13 cellular contexts compared by ENCODE assay signal in the genomic region with DNA sequence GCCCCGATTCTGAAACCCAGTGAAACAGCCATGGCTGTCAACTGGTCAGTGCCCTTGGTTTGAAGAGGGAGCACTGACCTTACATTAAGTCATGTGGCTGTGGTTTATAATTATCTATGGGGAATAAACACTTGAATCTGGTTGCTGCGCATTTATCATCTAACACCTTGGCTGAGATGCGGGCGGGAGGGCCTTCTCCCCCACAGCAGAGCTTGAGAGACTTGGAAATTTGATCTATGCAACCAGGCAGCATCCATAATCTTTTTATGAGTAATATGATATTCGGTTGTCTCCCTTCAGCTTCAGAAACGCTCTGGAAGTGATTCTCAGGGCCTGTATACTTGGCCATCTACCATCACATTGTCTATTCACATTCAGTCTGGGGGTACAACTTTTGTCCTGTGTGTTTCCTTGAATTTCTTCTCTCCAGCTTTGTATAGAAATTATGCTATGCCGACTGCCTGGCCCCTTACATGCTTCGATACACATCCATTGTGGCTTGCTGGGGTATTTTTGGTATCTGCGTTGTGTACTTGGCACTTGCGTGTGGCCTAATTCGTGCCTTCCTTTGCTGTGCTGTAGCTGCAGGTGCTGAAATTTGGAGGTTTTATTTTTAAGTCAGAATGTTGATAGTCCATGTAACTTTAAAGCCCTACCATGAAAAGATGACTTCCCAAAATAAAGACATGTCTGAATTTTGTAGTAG.
DNase-seq lines count a peak whose midpoint lies in the region; ATAC-seq and TF ChIP-seq lines count a peak whose summit lies in the region.
"Had no signal": no experiment of that assay in that cellular context is flagged by ENCODE, and none has a peak within 500 bp of the region (broad histone marks: within the 10 kb centered on the region; RNA-seq: fewer than 3 reads in every experiment).

No MANE protein-coding gene starts in this region.

- H3K36me3 ChIP-seq in OCI-LY1 (ENCODE audit: insufficient read depth, low read length), result no peaks in the 10 kb centered on the region
- H3K36me3 ChIP-seq in skeletal muscle tissue (ENCODE audit: control insufficient read depth in 3 of 3, insufficient read depth in 3 of 3, low read length in 3 of 3), result peaks cover 0 to 4% (median 0%) of the 10 kb centered on the region in 3 donors
- H3K36me3 ChIP-seq in adrenal gland (replicated peaks in 1 of 2), result no peaks in the 10 kb centered on the region
- H3K36me3 ChIP-seq: BE2C had no signal

- no peaks in the 10 kb centered on the region for H3K79me2 ChIP-seq in OCI-LY1 (ENCODE audit: insufficient read depth, low read length)

- intact Hi-C loops in Right ventricle myocardium inferior (cut with DNase I), result loop anchor here (5.0 to 10.0 kb wide), 2 partner anchors 61 to 391 kb away; a partner anchor contains a TSS
- intact Hi-C loops in cardiac septum (cut with DNase I), result loop anchor here (5.0 to 10.0 kb wide), 2 partner anchors 61 to 161 kb away; no protein-coding TSS in a partner anchor
- intact Hi-C loops in adrenal gland (cut with DNase I), result no loop called here

- H3K4me3 ChIP-seq in OCI-LY1 (ENCODE audit: low read depth, low read length, poor library complexity, severe bottlenecking) (peak overlapping the region; percentile 2), fibroblast of villous mesenchyme (ENCODE audit: low read depth, low read length) (no peak overlapping the region), skeletal muscle tissue (ENCODE audit: low read length in 3 of 3) (peak overlapping the region in 2 of 3 donors; percentile 36 to 44), adrenal gland (no peak overlapping the region)

- H3K27ac ChIP-seq in OCI-LY1 (ENCODE audit: low read depth, low read length, poor library complexity, severe bottlenecking), result peak overlapping the region; percentile 97
- peak overlapping the region; percentile 91 for H3K27ac ChIP-seq in skeletal muscle tissue (ENCODE audit: low read depth, low read length)
- no peak overlapping the region for H3K27ac ChIP-seq in adrenal gland

- H3K9me3 ChIP-seq in OCI-LY1 (ENCODE audit: low read length), result no peaks in the 10 kb centered on the region
- H3K9me3 ChIP-seq in skeletal muscle tissue (ENCODE audit: control insufficient read depth in 3 of 3, low read length in 3 of 3), result no peaks in the 10 kb centered on the region
- no peaks in the 10 kb centered on the region for H3K9me3 ChIP-seq in adrenal gland (replicated peaks in 1 of 3)
- H3K9me3 ChIP-seq: BE2C had no signal

- peak overlapping the region; percentile 62 for H3K4me2 ChIP-seq in OCI-LY1 (ENCODE audit: low read length)

- no peaks in the 10 kb centered on the region for H3K27me3 ChIP-seq in OCI-LY1 (ENCODE audit: insufficient read depth, low read length)
- no peaks in the 10 kb centered on the region for H3K27me3 ChIP-seq in skeletal muscle tissue (ENCODE audit: control insufficient read depth in 3 of 3, insufficient read depth in 3 of 3, low read length in 3 of 3)
- H3K27me3 ChIP-seq in adrenal gland, result no peaks in the 10 kb centered on the region
- H3K27me3 ChIP-seq: BE2C had no signal

- H3F3A ChIP-seq in OCI-LY1 (ENCODE audit: insufficient read depth, low read length), result no peaks in the 10 kb centered on the region; the same call in 1 of the 2 replicates

- WGBS in adrenal gland, 4 donors, result 92 to 94% (median 93%) methylated on average over 11 of the region's 11 CpGs

- peak overlapping the region; percentile 47; the same call in 1 of the 2 replicates for H3K9ac ChIP-seq in OCI-LY1 (ENCODE audit: low read length)
- peak overlapping the region; percentile 47 to 75 (median 66) for H3K9ac ChIP-seq in skeletal muscle tissue (ENCODE audit: low read depth in 1 of 3, low read length in 3 of 3)

- no peak for TF ChIP-seq CTCF in OCI-LY1 (IDR thresholded peaks at IDR 0.05; ENCODE audit: low read length)
- no peak for TF ChIP-seq CTCF in fibroblast of villous mesenchyme (IDR thresholded peaks at IDR 0.05; ENCODE audit: insufficient read depth, low read depth, low read length)
- no peak for TF ChIP-seq CTCF in adrenal gland (IDR thresholded peaks at IDR 0.05)

- no peak overlapping the region for H2AFZ ChIP-seq in OCI-LY1 (ENCODE audit: low read length)

- ATAC-seq in Right ventricle myocardium inferior, result peak; percentile 75
- ATAC-seq in GM18511 (IDR thresholded peaks at IDR 0.05; ENCODE audit: unreplicated experiment), result no peak
- ATAC-seq: HepG2 had no signal

- no peak for TF ChIP-seq POLR2A in adrenal gland (IDR thresholded peaks at IDR 0.05)

- no peaks in the 10 kb centered on the region for H3K9me2 ChIP-seq in OCI-LY1 (ENCODE audit: low read depth, low read length)

- DNase-seq in Right ventricle myocardium inferior (ENCODE audit: missing footprints), result no peak
- no peak for DNase-seq in cardiac septum (ENCODE audit: low spot score)
- DNase-seq in fibroblast of villous mesenchyme (ENCODE audit: low read depth), result peak; percentile 60
- DNase-seq in adrenal gland, result no peak
- no peak for DNase-seq in NCI-H2029 treated with DMSO at 0.1 percent for 48 hours (lab: John Stamatoyannopoulos, UW)
- DNase-seq: activated T-cell treated with anti-CD3 and anti-CD28 coated beads for 4 hours, naive B cell, NCI-H146 had no signal

- H4K20me1 ChIP-seq in OCI-LY1 (ENCODE audit: insufficient read depth, low read length), result no peaks in the 10 kb centered on the region

- H3K4me1 ChIP-seq in OCI-LY1 (ENCODE audit: insufficient read depth, low read length, severe bottlenecking), result peaks cover 79% of the 10 kb centered on the region
- H3K4me1 ChIP-seq in skeletal muscle tissue (ENCODE audit: control insufficient read depth in 3 of 3, insufficient read depth in 3 of 3, low read length in 3 of 3), result peaks cover 60 to 78% (median 65%) of the 10 kb centered on the region in 3 donors
- H3K4me1 ChIP-seq in adrenal gland (replicated peaks in 1 of 2), result peaks cover 0 to 5% of the 10 kb centered on the region in 2 donors

Comparison
In these comparisons a context has a peak if more than half of its experiments do, and no peak if none do; other contexts are left out.
1. H3K27ac ChIP-seq: peak in OCI-LY1 (single experiment) and skeletal muscle tissue (single experiment); none in adrenal gland (0 of 5).
2. H3K4me3 ChIP-seq: peak in OCI-LY1 (single experiment) and skeletal muscle tissue (2 of 3); none in fibroblast of villous mesenchyme (single experiment) and adrenal gland (0 of 4).
3. intact Hi-C loops: an anchor here in Right ventricle myocardium inferior (5.0 to 10.0 kb wide) and cardiac septum (5.0 to 10.0 kb wide); none called in adrenal gland.